Comparison of ENCODE assay signal across 25 cellular contexts in genomic region chr4:41158274-41158673, GRCh38. TPM values are rescaled to one million over a fixed set of nuclear protein-coding genes. Genes with fewer than 3 reads are reported as not detected.
"Had no signal": no experiment of that assay in that cellular context is flagged by ENCODE, and none has a peak within 500 bp of the region (broad histone marks: within the 10 kb centered on the region; RNA-seq: fewer than 3 reads in every experiment).

No MANE protein-coding gene starts in this region.

- DNase-seq: activated B cell treated with CpG ODN at 0.5 μM for 24 hours; activated CD4-positive, alpha-beta T cell treated with anti-CD3 and anti-CD28 coated beads for 4 hours; activated CD4-positive, alpha-beta T cell treated with anti-CD3 and anti-CD28 coated beads, Interleukin-2, amount 50 U/mL, for 48 hours; activated naive CD4-positive, alpha-beta T cell treated with anti-CD3 and anti-CD28 coated beads for 36 hours; activated naive CD8-positive, alpha-beta T cell treated with anti-CD3 and anti-CD28 coated beads, Interleukin-2, amount 10 ng/mL, durations not matched to agents 7 days and 5 days; activated T-cell treated with anti-CD3 and anti-CD28 coated beads, Interleukin-2, amount 50 U/mL, for 48 hours; amniotic stem cell; effector CD4-positive, alpha-beta T cell; head of caudate nucleus; hypothalamus; mesendoderm; naive thymus-derived CD4-positive, alpha-beta T cell; retina; stimulated activated CD4-positive, alpha-beta T cell treated with anti-CD3 and anti-CD28 coated beads, Interleukin-4, amount 100 ng/mL, for 24 hours; stimulated activated naive CD4-positive, alpha-beta T cell treated with Interleukin-2 at 50 U/mL for 16 hours; SW 1271; T-helper 17 cell; upper lobe of right lung had no signal

- H3K36me3 ChIP-seq: cardiac muscle cell, gastroesophageal sphincter, thoracic aorta, upper lobe of right lung had no signal

- H3K4me3 Mint-ChIP-seq: activated B cell treated with CpG ODN at 0.5 μM for 24 hours; activated naive CD4-positive, alpha-beta T cell treated with anti-CD3 and anti-CD28 coated beads for 36 hours; activated naive CD8-positive, alpha-beta T cell treated with anti-CD3 and anti-CD28 coated beads, Interleukin-2, amount 10 ng/mL, durations not matched to agents 7 days and 5 days; dendritic cell treated with granulocyte-macrophage colony-stimulating factor and Interleukin-4, amounts not matched to agents 40 ng/mL and 50 ng/mL, for 4 days; naive thymus-derived CD4-positive, alpha-beta T cell; neural crest cell; T-helper 17 cell had no signal

- H3K27ac Mint-ChIP-seq: activated B cell treated with CpG ODN at 0.5 μM for 24 hours; activated naive CD4-positive, alpha-beta T cell treated with anti-CD3 and anti-CD28 coated beads for 36 hours; activated naive CD8-positive, alpha-beta T cell treated with anti-CD3 and anti-CD28 coated beads, Interleukin-2, amount 10 ng/mL, durations not matched to agents 7 days and 5 days; dendritic cell treated with granulocyte-macrophage colony-stimulating factor and Interleukin-4, amounts not matched to agents 40 ng/mL and 50 ng/mL, for 4 days; naive thymus-derived CD4-positive, alpha-beta T cell; progenitor cell of endocrine pancreas; T-helper 17 cell had no signal

- H3K27me3 Mint-ChIP-seq: activated B cell treated with CpG ODN at 0.5 μM for 24 hours; dendritic cell treated with granulocyte-macrophage colony-stimulating factor and Interleukin-4, amounts not matched to agents 40 ng/mL and 50 ng/mL, for 4 days; progenitor cell of endocrine pancreas had no signal

- H3K9me3 Mint-ChIP-seq: activated B cell treated with CpG ODN at 0.5 μM for 24 hours; activated naive CD4-positive, alpha-beta T cell treated with anti-CD3 and anti-CD28 coated beads for 36 hours; activated naive CD8-positive, alpha-beta T cell treated with anti-CD3 and anti-CD28 coated beads, Interleukin-2, amount 10 ng/mL, durations not matched to agents 7 days and 5 days; dendritic cell treated with granulocyte-macrophage colony-stimulating factor and Interleukin-4, amounts not matched to agents 40 ng/mL and 50 ng/mL, for 4 days; naive thymus-derived CD4-positive, alpha-beta T cell; neural crest cell had no signal

- H3K36me3 Mint-ChIP-seq: activated naive CD8-positive, alpha-beta T cell treated with anti-CD3 and anti-CD28 coated beads, Interleukin-2, amount 10 ng/mL, durations not matched to agents 7 days and 5 days; naive thymus-derived CD4-positive, alpha-beta T cell had no signal

- H3K4me1 Mint-ChIP-seq: activated B cell treated with CpG ODN at 0.5 μM for 24 hours; activated naive CD8-positive, alpha-beta T cell treated with anti-CD3 and anti-CD28 coated beads, Interleukin-2, amount 10 ng/mL, durations not matched to agents 7 days and 5 days; T-helper 17 cell had no signal

- H3K27me3 ChIP-seq: cardiac muscle cell, gastroesophageal sphincter, upper lobe of right lung had no signal

- H3K27ac ChIP-seq: cardiac muscle cell, gastroesophageal sphincter, thoracic aorta, upper lobe of right lung had no signal

- ATAC-seq: esophagus mucosa; gastroesophageal sphincter; naive thymus-derived CD4-positive, alpha-beta T cell; T-helper 17 cell; upper lobe of right lung had no signal

- H3K9me3 ChIP-seq: gastroesophageal sphincter, thoracic aorta, upper lobe of right lung had no signal

- H3K4me3 ChIP-seq: cardiac muscle cell, gastroesophageal sphincter, thoracic aorta, upper lobe of right lung had no signal

RNA-seq across cellular contexts. Expression of gene APBB2, which starts 56.1 kb away (rescaled TPM):
- polyA plus RNA-seq: naive thymus-derived CD4-positive, alpha-beta T cell had no signal
